In the genomic region with DNA sequence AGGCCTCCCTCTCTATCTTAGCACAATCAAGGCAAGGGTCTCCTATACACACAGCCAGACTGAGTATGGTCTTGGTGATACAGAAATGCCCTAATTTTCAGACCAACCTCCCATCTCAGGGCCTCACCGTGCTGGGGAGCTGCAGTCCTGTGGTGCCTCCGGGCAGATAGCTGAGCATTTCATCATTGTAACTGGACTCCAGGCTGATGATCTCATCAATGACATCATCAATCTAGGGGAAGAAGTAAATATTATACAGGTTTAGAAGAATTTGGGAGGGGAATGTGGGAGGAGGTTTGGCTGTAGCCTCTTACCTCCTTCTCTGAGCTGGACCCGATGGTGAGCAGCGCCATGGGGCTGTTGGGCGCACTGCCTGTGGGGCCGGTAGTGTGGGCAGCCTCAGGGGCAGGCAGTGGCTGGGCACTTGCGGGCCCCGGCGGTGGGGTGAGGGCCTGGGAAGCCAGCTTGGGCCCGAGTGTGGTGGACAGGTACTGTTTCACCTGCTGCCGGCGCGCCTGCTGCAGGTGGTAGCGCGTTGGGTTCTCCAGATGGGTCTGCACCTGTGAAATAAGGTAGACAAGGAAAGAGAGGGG, we compare ENCODE assay signal across 2 cellular contexts.
A peak's percentile ranks its signal among the peaks of the same experiment; 100 is the strongest.
TF ChIP-seq lines count a peak whose summit lies in the region.

No MANE protein-coding gene starts in this region.

TF ChIP-seq in HEK293, 187 proteins besides CTCF, POLR2A, EP300 and RAD21 (continued from another document and continues in another):
- TF ChIP-seq, protein P1, sequence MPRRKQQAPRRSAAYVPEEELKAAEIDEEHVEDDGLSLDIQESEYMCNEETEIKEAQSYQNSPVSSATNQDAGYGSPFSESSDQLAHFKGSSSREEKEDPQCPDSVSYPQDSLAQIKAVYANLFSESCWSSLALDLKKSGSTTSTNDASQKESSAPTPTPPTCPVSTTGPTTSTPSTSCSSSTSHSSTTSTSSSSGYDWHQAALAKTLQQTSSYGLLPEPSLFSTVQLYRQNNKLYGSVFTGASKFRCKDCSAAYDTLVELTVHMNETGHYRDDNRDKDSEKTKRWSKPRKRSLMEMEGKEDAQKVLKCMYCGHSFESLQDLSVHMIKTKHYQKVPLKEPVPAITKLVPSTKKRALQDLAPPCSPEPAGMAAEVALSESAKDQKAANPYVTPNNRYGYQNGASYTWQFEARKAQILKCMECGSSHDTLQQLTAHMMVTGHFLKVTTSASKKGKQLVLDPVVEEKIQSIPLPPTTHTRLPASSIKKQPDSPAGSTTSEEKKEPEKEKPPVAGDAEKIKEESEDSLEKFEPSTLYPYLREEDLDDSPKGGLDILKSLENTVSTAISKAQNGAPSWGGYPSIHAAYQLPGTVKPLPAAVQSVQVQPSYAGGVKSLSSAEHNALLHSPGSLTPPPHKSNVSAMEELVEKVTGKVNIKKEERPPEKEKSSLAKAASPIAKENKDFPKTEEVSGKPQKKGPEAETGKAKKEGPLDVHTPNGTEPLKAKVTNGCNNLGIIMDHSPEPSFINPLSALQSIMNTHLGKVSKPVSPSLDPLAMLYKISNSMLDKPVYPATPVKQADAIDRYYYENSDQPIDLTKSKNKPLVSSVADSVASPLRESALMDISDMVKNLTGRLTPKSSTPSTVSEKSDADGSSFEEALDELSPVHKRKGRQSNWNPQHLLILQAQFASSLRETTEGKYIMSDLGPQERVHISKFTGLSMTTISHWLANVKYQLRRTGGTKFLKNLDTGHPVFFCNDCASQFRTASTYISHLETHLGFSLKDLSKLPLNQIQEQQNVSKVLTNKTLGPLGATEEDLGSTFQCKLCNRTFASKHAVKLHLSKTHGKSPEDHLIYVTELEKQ (tag by site-specific recombination; IDR thresholded peaks at IDR 0.05; ENCODE audit: borderline replicate concordance), result no peak
- TF ChIP-seq ZBTB20 (tag by site-specific recombination; IDR thresholded peaks at IDR 0.05) (peak; percentile 44; the same call in 1 of the 2 replicates), WT1 (tag by site-specific recombination; IDR thresholded peaks at IDR 0.05) (peak; percentile 31; the same call in 1 of the 2 replicates), ZNF600 (tag by site-specific recombination; IDR thresholded peaks at IDR 0.05) (no peak), ZBTB48 (tag by site-specific recombination; IDR thresholded peaks at IDR 0.05) (peak; percentile 49; the same call in 1 of the 2 replicates), ZNF248 (tag by site-specific recombination; IDR thresholded peaks at IDR 0.05) (no peak), KLF16 (tag by site-specific recombination; IDR thresholded peaks at IDR 0.05) (no peak), ZNF324 (tag by site-specific recombination; IDR thresholded peaks at IDR 0.05) (0 out of 2 replicates have a peak, but pooled peaks have one; percentile 53), YY2 (tag by site-specific recombination; IDR thresholded peaks at IDR 0.05) (no peak), ZNF211 (tag by site-specific recombination; IDR thresholded peaks at IDR 0.05; ENCODE audit: low read depth) (no peak), SCRT2 (tag by site-specific recombination; IDR thresholded peaks at IDR 0.05) (no peak), ZNF37A (tag by site-specific recombination; IDR thresholded peaks at IDR 0.05) (no peak), ZNF302 (tag by site-specific recombination; IDR thresholded peaks at IDR 0.05; ENCODE audit: low read depth) (no peak), ZNF132 (tag by site-specific recombination; IDR thresholded peaks at IDR 0.05; ENCODE audit: borderline replicate concordance) (no peak)
- TF ChIP-seq, protein P2, sequence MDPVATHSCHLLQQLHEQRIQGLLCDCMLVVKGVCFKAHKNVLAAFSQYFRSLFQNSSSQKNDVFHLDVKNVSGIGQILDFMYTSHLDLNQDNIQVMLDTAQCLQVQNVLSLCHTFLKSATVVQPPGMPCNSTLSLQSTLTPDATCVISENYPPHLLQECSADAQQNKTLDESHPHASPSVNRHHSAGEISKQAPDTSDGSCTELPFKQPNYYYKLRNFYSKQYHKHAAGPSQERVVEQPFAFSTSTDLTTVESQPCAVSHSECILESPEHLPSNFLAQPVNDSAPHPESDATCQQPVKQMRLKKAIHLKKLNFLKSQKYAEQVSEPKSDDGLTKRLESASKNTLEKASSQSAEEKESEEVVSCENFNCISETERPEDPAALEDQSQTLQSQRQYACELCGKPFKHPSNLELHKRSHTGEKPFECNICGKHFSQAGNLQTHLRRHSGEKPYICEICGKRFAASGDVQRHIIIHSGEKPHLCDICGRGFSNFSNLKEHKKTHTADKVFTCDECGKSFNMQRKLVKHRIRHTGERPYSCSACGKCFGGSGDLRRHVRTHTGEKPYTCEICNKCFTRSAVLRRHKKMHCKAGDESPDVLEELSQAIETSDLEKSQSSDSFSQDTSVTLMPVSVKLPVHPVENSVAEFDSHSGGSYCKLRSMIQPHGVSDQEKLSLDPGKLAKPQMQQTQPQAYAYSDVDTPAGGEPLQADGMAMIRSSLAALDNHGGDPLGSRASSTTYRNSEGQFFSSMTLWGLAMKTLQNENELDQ (tag by site-specific recombination; IDR thresholded peaks at IDR 0.05; ENCODE audit: low read depth), result no peak
- TF ChIP-seq, protein P3, sequence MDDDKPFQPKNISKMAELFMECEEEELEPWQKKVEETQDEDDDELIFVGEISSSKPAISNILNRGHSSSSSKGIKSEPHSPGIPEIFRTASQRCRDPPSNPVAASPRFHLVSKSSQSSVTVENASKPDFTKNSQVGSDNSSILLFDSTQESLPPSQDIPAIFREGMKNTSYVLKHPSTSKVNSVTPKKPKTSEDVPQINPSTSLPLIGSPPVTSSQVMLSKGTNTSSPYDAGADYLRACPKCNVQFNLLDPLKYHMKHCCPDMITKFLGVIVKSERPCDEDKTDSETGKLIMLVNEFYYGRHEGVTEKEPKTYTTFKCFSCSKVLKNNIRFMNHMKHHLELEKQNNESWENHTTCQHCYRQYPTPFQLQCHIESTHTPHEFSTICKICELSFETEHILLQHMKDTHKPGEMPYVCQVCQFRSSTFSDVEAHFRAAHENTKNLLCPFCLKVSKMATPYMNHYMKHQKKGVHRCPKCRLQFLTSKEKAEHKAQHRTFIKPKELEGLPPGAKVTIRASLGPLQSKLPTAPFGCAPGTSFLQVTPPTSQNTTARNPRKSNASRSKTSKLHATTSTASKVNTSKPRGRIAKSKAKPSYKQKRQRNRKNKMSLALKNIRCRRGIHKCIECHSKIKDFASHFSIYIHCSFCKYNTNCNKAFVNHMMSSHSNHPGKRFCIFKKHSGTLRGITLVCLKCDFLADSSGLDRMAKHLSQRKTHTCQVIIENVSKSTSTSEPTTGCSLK (tag by site-specific recombination; IDR thresholded peaks at IDR 0.05), result no peak

TF ChIP-seq in K562, 482 proteins besides CTCF, POLR2A, EP300 and RAD21 (continued from another document):
- TF ChIP-seq, protein P4, sequence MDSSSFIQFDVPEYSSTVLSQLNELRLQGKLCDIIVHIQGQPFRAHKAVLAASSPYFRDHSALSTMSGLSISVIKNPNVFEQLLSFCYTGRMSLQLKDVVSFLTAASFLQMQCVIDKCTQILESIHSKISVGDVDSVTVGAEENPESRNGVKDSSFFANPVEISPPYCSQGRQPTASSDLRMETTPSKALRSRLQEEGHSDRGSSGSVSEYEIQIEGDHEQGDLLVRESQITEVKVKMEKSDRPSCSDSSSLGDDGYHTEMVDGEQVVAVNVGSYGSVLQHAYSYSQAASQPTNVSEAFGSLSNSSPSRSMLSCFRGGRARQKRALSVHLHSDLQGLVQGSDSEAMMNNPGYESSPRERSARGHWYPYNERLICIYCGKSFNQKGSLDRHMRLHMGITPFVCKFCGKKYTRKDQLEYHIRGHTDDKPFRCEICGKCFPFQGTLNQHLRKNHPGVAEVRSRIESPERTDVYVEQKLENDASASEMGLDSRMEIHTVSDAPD (CRISPR knock-in tag; IDR thresholded peaks at IDR 0.05), result no peak
- TF ChIP-seq RBM22 (IDR thresholded peaks at IDR 0.05; ENCODE audit: low read depth, low read length, poor library complexity, severe bottlenecking) (no peak), PCBP2 (IDR thresholded peaks at IDR 0.05; ENCODE audit: low read depth, low read length, poor library complexity, severe bottlenecking) (no peak), ZNF124 (CRISPR knock-in tag; IDR thresholded peaks at IDR 0.05) (no peak), MTA3 (IDR thresholded peaks at IDR 0.05; ENCODE audit: borderline replicate concordance) (no peak), SMARCC2 (IDR thresholded peaks at IDR 0.05; ENCODE audit: low read depth) (no peak), ATF7 (IDR thresholded peaks at IDR 0.05) (peak; percentile 94), ATF1 (CRISPR knock-in tag; IDR thresholded peaks at IDR 0.05) (no peak), ATF1 (tag; IDR thresholded peaks at IDR 0.05) (peak; percentile 80), HDAC1 (IDR thresholded peaks at IDR 0.05) (no peak), ZNF354B (CRISPR knock-in tag; IDR thresholded peaks at IDR 0.05) (no peak), BHLHE40 (IDR thresholded peaks at IDR 0.05; ENCODE audit: low read length) (no peak), NELFE (IDR thresholded peaks at IDR 0.05; ENCODE audit: insufficient read depth, insufficient read length) (no peak), BCL6 (CRISPR knock-in tag; IDR thresholded peaks at IDR 0.05) (no peak), ZNF766 (CRISPR knock-in tag; conservative IDR thresholded peaks at IDR 0.05) (no peak)
- TF ChIP-seq, protein P5, sequence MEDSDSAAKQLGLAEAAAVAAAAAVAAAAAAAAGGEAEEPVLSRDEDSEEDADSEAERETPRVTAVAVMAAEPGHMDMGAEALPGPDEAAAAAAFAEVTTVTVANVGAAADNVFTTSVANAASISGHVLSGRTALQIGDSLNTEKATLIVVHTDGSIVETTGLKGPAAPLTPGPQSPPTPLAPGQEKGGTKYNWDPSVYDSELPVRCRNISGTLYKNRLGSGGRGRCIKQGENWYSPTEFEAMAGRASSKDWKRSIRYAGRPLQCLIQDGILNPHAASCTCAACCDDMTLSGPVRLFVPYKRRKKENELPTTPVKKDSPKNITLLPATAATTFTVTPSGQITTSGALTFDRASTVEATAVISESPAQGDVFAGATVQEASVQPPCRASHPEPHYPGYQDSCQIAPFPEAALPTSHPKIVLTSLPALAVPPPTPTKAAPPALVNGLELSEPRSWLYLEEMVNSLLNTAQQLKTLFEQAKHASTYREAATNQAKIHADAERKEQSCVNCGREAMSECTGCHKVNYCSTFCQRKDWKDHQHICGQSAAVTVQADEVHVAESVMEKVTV (CRISPR knock-in tag; IDR thresholded peaks at IDR 0.05), result no peak
- TF ChIP-seq, protein P6, sequence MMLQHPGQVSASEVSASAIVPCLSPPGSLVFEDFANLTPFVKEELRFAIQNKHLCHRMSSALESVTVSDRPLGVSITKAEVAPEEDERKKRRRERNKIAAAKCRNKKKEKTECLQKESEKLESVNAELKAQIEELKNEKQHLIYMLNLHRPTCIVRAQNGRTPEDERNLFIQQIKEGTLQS (IDR thresholded peaks at IDR 0.05), result peak; percentile 98
- TF ChIP-seq, protein P6 (CRISPR knock-in tag; conservative IDR thresholded peaks at IDR 0.05), result 0 out of 2 replicates have a peak, but pooled peaks have one; percentile 42
- TF ChIP-seq, protein P7, sequence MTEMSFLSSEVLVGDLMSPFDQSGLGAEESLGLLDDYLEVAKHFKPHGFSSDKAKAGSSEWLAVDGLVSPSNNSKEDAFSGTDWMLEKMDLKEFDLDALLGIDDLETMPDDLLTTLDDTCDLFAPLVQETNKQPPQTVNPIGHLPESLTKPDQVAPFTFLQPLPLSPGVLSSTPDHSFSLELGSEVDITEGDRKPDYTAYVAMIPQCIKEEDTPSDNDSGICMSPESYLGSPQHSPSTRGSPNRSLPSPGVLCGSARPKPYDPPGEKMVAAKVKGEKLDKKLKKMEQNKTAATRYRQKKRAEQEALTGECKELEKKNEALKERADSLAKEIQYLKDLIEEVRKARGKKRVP (CRISPR knock-in tag; IDR thresholded peaks at IDR 0.05), result no peak
- TF ChIP-seq, protein P8, sequence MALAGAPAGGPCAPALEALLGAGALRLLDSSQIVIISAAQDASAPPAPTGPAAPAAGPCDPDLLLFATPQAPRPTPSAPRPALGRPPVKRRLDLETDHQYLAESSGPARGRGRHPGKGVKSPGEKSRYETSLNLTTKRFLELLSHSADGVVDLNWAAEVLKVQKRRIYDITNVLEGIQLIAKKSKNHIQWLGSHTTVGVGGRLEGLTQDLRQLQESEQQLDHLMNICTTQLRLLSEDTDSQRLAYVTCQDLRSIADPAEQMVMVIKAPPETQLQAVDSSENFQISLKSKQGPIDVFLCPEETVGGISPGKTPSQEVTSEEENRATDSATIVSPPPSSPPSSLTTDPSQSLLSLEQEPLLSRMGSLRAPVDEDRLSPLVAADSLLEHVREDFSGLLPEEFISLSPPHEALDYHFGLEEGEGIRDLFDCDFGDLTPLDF (CRISPR knock-in tag; IDR thresholded peaks at IDR 0.05), result no peak
- TF ChIP-seq, protein P9, sequence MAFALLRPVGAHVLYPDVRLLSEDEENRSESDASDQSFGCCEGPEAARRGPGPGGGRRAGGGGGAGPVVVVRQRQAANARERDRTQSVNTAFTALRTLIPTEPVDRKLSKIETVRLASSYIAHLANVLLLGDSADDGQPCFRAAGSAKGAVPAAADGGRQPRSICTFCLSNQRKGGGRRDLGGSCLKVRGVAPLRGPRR (CRISPR knock-in tag; IDR thresholded peaks at IDR 0.05), result no peak
